8 cellular contexts compared by ENCODE assay signal in genomic region chrX:10119399-10119990, GRCh38. TPM values are rescaled to one million over a fixed set of nuclear protein-coding genes. Genes with fewer than 3 reads are reported as not detected.
DNase-seq lines count a peak whose midpoint lies in the region; ATAC-seq and TF ChIP-seq lines count a peak whose summit lies in the region.

No MANE protein-coding gene starts in this region.

- intact Hi-C loops in MCF 10A (cut with micrococcal nuclease), result loop anchor here (1.0 to 5.0 kb wide), 6 partner anchors 124 to 1376 kb away; no protein-coding TSS in a partner anchor

- H3K27ac ChIP-seq in VCaP, result no peak overlapping the region

- H3K9me3 Mint-ChIP-seq in MCF 10A (ENCODE audit: unreplicated experiment), result peaks cover 9% of the 10 kb centered on the region
- peaks cover 0 to 2% (median 0%) of the 10 kb centered on the region in 6 donors for H3K9me3 Mint-ChIP-seq in immature natural killer cell

- no peaks in the 10 kb centered on the region for H3K27me3 Mint-ChIP-seq in MCF 10A (ENCODE audit: insufficient read depth, unreplicated experiment)
- H3K27me3 Mint-ChIP-seq in immature natural killer cell (ENCODE audit: low read depth in 3 of 3), result peaks cover 2 to 6% (median 5%) of the 10 kb centered on the region in 3 donors

- TF ChIP-seq CTCF in GM12873 (IDR thresholded peaks at IDR 0.05; ENCODE audit: insufficient read depth, low read depth, low read length, missing control alignments), result peak; percentile 97
- peak; percentile 98 for TF ChIP-seq CTCF in VCaP (conservative IDR thresholded peaks at IDR 0.05)
- peak; percentile 100 for TF ChIP-seq CTCF in MCF 10A (IDR thresholded peaks at IDR 0.05; ENCODE audit: unreplicated experiment)

- no peaks in the 10 kb centered on the region for H3K4me1 Mint-ChIP-seq in MCF 10A (ENCODE audit: insufficient read depth, unreplicated experiment)
- H3K4me1 Mint-ChIP-seq in immature natural killer cell, result peaks cover 28 to 39% of the 10 kb centered on the region in 2 donors

- no TSS peak for BruUV-seq in MCF 10A (replicated peaks; lab: Mats Ljungman, UMichigan)

- H3K4me3 Mint-ChIP-seq in MCF 10A (ENCODE audit: unreplicated experiment) (no peak overlapping the region), immature natural killer cell (peak overlapping the region in 1 of 5 donors; percentile 7)

- H3K36me3 Mint-ChIP-seq in MCF 10A (ENCODE audit: insufficient read depth, unreplicated experiment), result peaks cover 31% of the 10 kb centered on the region
- peaks cover 0 to 4% (median 3%) of the 10 kb centered on the region in 3 donors for H3K36me3 Mint-ChIP-seq in immature natural killer cell

- CTCF ChIA-PET in MCF 10A (lab: Yijun Ruan, JAX), result interaction anchor here (0.5 to 9.0 kb wide), 80 partner anchors 8 to 1305 kb away, joined by 3 to 178 read pairs (median 4); no protein-coding TSS in a partner anchor

- POLR2A ChIA-PET in MCF 10A (lab: Yijun Ruan, JAX), result interaction anchor here (1.4 kb wide), 1 partner anchor 102 kb away, joined by 3 read pairs; no protein-coding TSS in a partner anchor

- H3K27ac Mint-ChIP-seq in MCF 10A (ENCODE audit: low read depth, unreplicated experiment), result no peak overlapping the region
- peak overlapping the region; percentile 1 to 55 (median 36) for H3K27ac Mint-ChIP-seq in immature natural killer cell

- peak; percentile 60 for DNase-seq in NCI-H2107 (lab: John Stamatoyannopoulos, UW)
- peak; percentile 80 for DNase-seq in MCF 10A (ENCODE audit: unreplicated experiment)
- DNase-seq in immature natural killer cell, result peak; percentile 83 to 87 (median 84)
- peak; percentile 36 to 64 for DNase-seq in stimulated activated CD4-positive, alpha-beta T cell treated with anti-CD3 and anti-CD28 coated beads, Interleukin-15, amount 100 ng/mL, for 48 hours (ENCODE audit: low read depth in 2 of 2)
- DNase-seq in mesenteric fat pad (ENCODE audit: low spot score), result no peak

- ATAC-seq in HG02870 (IDR thresholded peaks at IDR 0.05; ENCODE audit: unreplicated experiment), result peak; percentile 40

RNA-seq across cellular contexts. Expression of gene CLCN4, which starts 37.3 kb away (rescaled TPM):
- total RNA-seq in MCF 10A (2022), result 7.3 and 9.3 TPM in 2 replicates
- polyA plus RNA-seq in immature natural killer cell, result under 1 TPM in 1 of 3 donors, not detected in 2; 0.69 TPM
- total RNA-seq in mesenteric fat pad, result 2.6 TPM
